Comparison of ENCODE assay signal across 12 cellular contexts in genomic region chr9:89969156-89969566, GRCh38.
DNase-seq lines count a peak whose midpoint lies in the region; ATAC-seq and TF ChIP-seq lines count a peak whose summit lies in the region.
"Had no signal": no experiment of that assay in that cellular context is flagged by ENCODE, and none has a peak within 500 bp of the region (broad histone marks: within the 10 kb centered on the region; RNA-seq: fewer than 3 reads in every experiment).

No MANE protein-coding gene starts in this region.

- no peak overlapping the region for H3K4me3 Mint-ChIP-seq in activated naive CD8-positive, alpha-beta T cell treated with anti-CD3 and anti-CD28 coated beads, Interleukin-2, amount 50 U/mL, for 24 hours
- H3K4me3 Mint-ChIP-seq in mesothelial cell of epicardium, result no peak overlapping the region

- no peaks in the 10 kb centered on the region for H3K27me3 ChIP-seq in IMR-90 (ENCODE audit: control insufficient read depth, insufficient read depth, low read length)
- H3K27me3 ChIP-seq: gastroesophageal sphincter had no signal

- H3K18ac ChIP-seq in IMR-90 (ENCODE audit: low read depth, low read length), result no peak overlapping the region

- no peak overlapping the region for H2AK5ac ChIP-seq in IMR-90 (ENCODE audit: low read depth, low read length)

- no peak overlapping the region for H3K4me3 ChIP-seq in IMR-90 (ENCODE audit: insufficient read depth, low read depth, low read length)
- H3K4me3 ChIP-seq: gastroesophageal sphincter, lower lobe of right lung had no signal

- intact Hi-C loops in IMR-90 (cut with micrococcal nuclease), result no loop called here

- in situ Hi-C loops in IMR-90 (cut with MboI; ENCODE audit: low sequenced_read_pairs), result no loop called here

- CTCF ChIA-PET in IMR-90 (lab: Yijun Ruan, JAX), result no interaction called here

- no peaks in the 10 kb centered on the region for H3K36me3 Mint-ChIP-seq in activated naive CD8-positive, alpha-beta T cell treated with anti-CD3 and anti-CD28 coated beads, Interleukin-2, amount 50 U/mL, for 24 hours (ENCODE audit: low read depth)
- no peaks in the 10 kb centered on the region for H3K36me3 Mint-ChIP-seq in mesothelial cell of epicardium

- no peak overlapping the region for H2BK120ac ChIP-seq in IMR-90 (ENCODE audit: low read depth, low read length)

- TF ChIP-seq CTCF in IMR-90 (conservative IDR thresholded peaks at IDR 0.05; ENCODE audit: low read depth, low read length) (no peak), mesothelial cell of epicardium (IDR thresholded peaks at IDR 0.05; ENCODE audit: unreplicated experiment) (no peak)

- no peak overlapping the region for H3K14ac ChIP-seq in IMR-90 (replicated peaks; ENCODE audit: low read depth, low read length)

- no peak overlapping the region for H3K4me2 ChIP-seq in IMR-90 (ENCODE audit: low read depth, low read length)

- TF ChIP-seq RAD21 in IMR-90 (IDR thresholded peaks at IDR 0.05; ENCODE audit: low read length), result no peak

- H3K27me3 Mint-ChIP-seq in activated naive CD8-positive, alpha-beta T cell treated with anti-CD3 and anti-CD28 coated beads, Interleukin-2, amount 50 U/mL, for 24 hours, result peaks cover 5% of the 10 kb centered on the region
- H3K27me3 Mint-ChIP-seq in mesothelial cell of epicardium (ENCODE audit: low read depth), result no peaks in the 10 kb centered on the region

- TF ChIP-seq POLR2A in IMR-90 (IDR thresholded peaks at IDR 0.05; ENCODE audit: low read depth, low read length), result no peak

- no peaks in the 10 kb centered on the region for H3K9me3 Mint-ChIP-seq in activated naive CD8-positive, alpha-beta T cell treated with anti-CD3 and anti-CD28 coated beads, Interleukin-2, amount 50 U/mL, for 24 hours
- no peaks in the 10 kb centered on the region for H3K9me3 Mint-ChIP-seq in mesothelial cell of epicardium

- H2AFZ ChIP-seq in IMR-90 (replicated peaks; ENCODE audit: low read length, poor library complexity), result no peak overlapping the region

- no peak overlapping the region for H4K5ac ChIP-seq in IMR-90 (ENCODE audit: low read depth, low read length)

- no peaks in the 10 kb centered on the region for H3K9me3 ChIP-seq in IMR-90 (ENCODE audit: control insufficient read depth, insufficient read depth, low read length)
- H3K9me3 ChIP-seq: gastroesophageal sphincter, lower lobe of right lung had no signal

- POLR2A ChIA-PET in IMR-90 (lab: Charles Lee; ENCODE audit: unreplicated experiment), result no interaction called here

- H3K4me1 Mint-ChIP-seq in activated naive CD8-positive, alpha-beta T cell treated with anti-CD3 and anti-CD28 coated beads, Interleukin-2, amount 50 U/mL, for 24 hours, result peaks cover 27% of the 10 kb centered on the region
- peaks cover 3% of the 10 kb centered on the region for H3K4me1 Mint-ChIP-seq in mesothelial cell of epicardium

- H2BK20ac ChIP-seq in IMR-90 (ENCODE audit: low read depth, low read length), result no peak overlapping the region

- no CpG with 5 or more reads among the region's 3 CpGs for WGBS in IMR-90 (ENCODE audit: extremely low coverage in 2 of 2, insufficient read length in 1 of 2), 2 experiments

- no peak overlapping the region for H2BK15ac ChIP-seq in IMR-90 (ENCODE audit: low read depth, low read length)

- H3K36me3 ChIP-seq in IMR-90 (ENCODE audit: control insufficient read depth, insufficient read depth, low read length), result no peaks in the 10 kb centered on the region
- H3K36me3 ChIP-seq: gastroesophageal sphincter, lower lobe of right lung had no signal

- no peak overlapping the region for H3K4ac ChIP-seq in IMR-90 (ENCODE audit: low read depth, low read length)

- no TSS peak for BruUV-seq in IMR-90 (replicated peaks; lab: Mats Ljungman, UMichigan)

- no peak overlapping the region for H3K56ac ChIP-seq in IMR-90 (ENCODE audit: extremely low read depth, insufficient read depth, low read length)

- no peak overlapping the region for H3K23ac ChIP-seq in IMR-90 (ENCODE audit: low read depth, low read length)

- DNase-seq in NK-92 treated with Interleukin-12 subunit alpha and Interleukin-12 subunit beta, amount 100 ng/mL, for 24 hours (lab: John Stamatoyannopoulos, UW), result peak; percentile 67
- DNase-seq in NK-92 (lab: John Stamatoyannopoulos, UW; ENCODE audit: unreplicated experiment), result no peak
- peak; percentile 1 for DNase-seq in IMR-90
- DNase-seq in activated naive CD8-positive, alpha-beta T cell treated with anti-CD3 and anti-CD28 coated beads, Interleukin-2, amount 50 U/mL, for 24 hours, result no peak
- DNase-seq in stimulated activated CD4-positive, alpha-beta T cell treated with anti-CD3 and anti-CD28 coated beads, Interleukin-12 subunit alpha, Interleukin-12 subunit beta, amount 100 ng/mL, for 48 hours (ENCODE audit: low read depth in 2 of 3, low spot score in 1 of 3), result peak in 2 of 3 donors; percentile 17 to 32
- DNase-seq in mesothelial cell of epicardium (ENCODE audit: low spot score in 2 of 2, unreplicated experiment in 2 of 2), result no peak
- DNase-seq: activated T-cell treated with anti-CD3 and anti-CD28 coated beads, Interleukin-2, amount 50 U/mL, for 1 hour; GF-D8; lower lobe of right lung had no signal

- H4K8ac ChIP-seq in IMR-90 (ENCODE audit: low read depth in 2 of 2, low read length in 2 of 2), result no peak overlapping the region

- H4K91ac ChIP-seq in IMR-90 (ENCODE audit: insufficient read depth, low read depth, low read length), result no peak overlapping the region

- dilution Hi-C loops in IMR-90 (cut with HindIII; ENCODE audit: low sequenced_read_pairs, unreplicated experiment), result no loop called here

- no peaks in the 10 kb centered on the region for H4K20me1 ChIP-seq in IMR-90 (ENCODE audit: insufficient read depth, low read length)

- H3K9me1 ChIP-seq in IMR-90 (ENCODE audit: insufficient read depth, low read length), result no peaks in the 10 kb centered on the region

- no peak overlapping the region for H3K9ac ChIP-seq in IMR-90 (ENCODE audit: low read depth, low read length)

- H3K79me1 ChIP-seq in IMR-90 (ENCODE audit: low read depth in 1 of 2, low read length in 2 of 2), result no peaks in the 10 kb centered on the region

- ATAC-seq in IMR-90 (ENCODE audit: low read depth) (no peak), HG03139 (IDR thresholded peaks at IDR 0.05; ENCODE audit: unreplicated experiment) (no peak), GM19452 (IDR thresholded peaks at IDR 0.05; ENCODE audit: unreplicated experiment) (no peak)
- peak; percentile 91 for ATAC-seq in activated naive CD8-positive, alpha-beta T cell treated with anti-CD3 and anti-CD28 coated beads, Interleukin-2, amount 50 U/mL, for 24 hours
- ATAC-seq: gastroesophageal sphincter had no signal

- H3K27ac ChIP-seq in IMR-90 (ENCODE audit: insufficient read depth, low read length), result no peak overlapping the region
- H3K27ac ChIP-seq: gastroesophageal sphincter, lower lobe of right lung had no signal

- H2BK5ac ChIP-seq in IMR-90 (ENCODE audit: low read depth, low read length, poor library complexity, severe bottlenecking), result no peak overlapping the region

- H3K27ac Mint-ChIP-seq in activated naive CD8-positive, alpha-beta T cell treated with anti-CD3 and anti-CD28 coated beads, Interleukin-2, amount 50 U/mL, for 24 hours, result no peak overlapping the region
- no peak overlapping the region for H3K27ac Mint-ChIP-seq in mesothelial cell of epicardium

- no peak overlapping the region for H2AK9ac ChIP-seq in IMR-90 (replicated peaks; ENCODE audit: low read depth, low read length, poor library complexity)

- no peaks in the 10 kb centered on the region for H3K4me1 ChIP-seq in IMR-90 (ENCODE audit: control insufficient read depth, insufficient read depth, low read length)
- H3K4me1 ChIP-seq: lower lobe of right lung had no signal

TF ChIP-seq in IMR-90, 13 proteins besides CTCF, POLR2A, EP300 and RAD21:
- TF ChIP-seq MXI1 (IDR thresholded peaks at IDR 0.05; ENCODE audit: borderline replicate concordance, low read depth, low read length) (no peak), NFE2L2 (IDR thresholded peaks at IDR 0.05; ENCODE audit: low read depth, low read length) (peak; percentile 55)
TF ChIP-seq in IMR-90: peak in this region for 1.

Comparison
In these comparisons a context has a peak if more than half of its experiments do, and no peak if none do; other contexts are left out.
1. DNase-seq: peak in NK-92 treated with Interleukin-12 subunit alpha and Interleukin-12 subunit beta, amount 100 ng/mL, for 24 hours (single experiment), IMR-90 (single experiment) and stimulated activated CD4-positive, alpha-beta T cell treated with anti-CD3 and anti-CD28 coated beads, Interleukin-12 subunit alpha, Interleukin-12 subunit beta, amount 100 ng/mL, for 48 hours (2 of 3); none in NK-92 (single experiment), activated naive CD8-positive, alpha-beta T cell treated with anti-CD3 and anti-CD28 coated beads, Interleukin-2, amount 50 U/mL, for 24 hours (single experiment) and mesothelial cell of epicardium (0 of 2).